In genomic region chr10:12814166-12814565, GRCh38 we compare ENCODE assay signal across 29 cellular contexts.
"Had no signal": no experiment of that assay in that cellular context is flagged by ENCODE, and none has a peak within 500 bp of the region (broad histone marks: within the 10 kb centered on the region; RNA-seq: fewer than 3 reads in every experiment).

No MANE protein-coding gene starts in this region.

- H3K27ac ChIP-seq: adrenal gland, body of pancreas, epithelial cell of prostate, esophagus squamous epithelium, gastroesophageal sphincter, VCaP had no signal

- H3K36me3 Mint-ChIP-seq: WTC11 had no signal

- H3K27ac Mint-ChIP-seq: activated CD4-positive, alpha-beta memory T cell treated with anti-CD3 and anti-CD28 coated beads, Interleukin-2, amount 10 ng/mL, durations not matched to agents 7 days and 5 days; activated CD4-positive, alpha-beta T cell treated with anti-CD3 and anti-CD28 coated beads, Interleukin-2, amount 10 ng/mL, durations not matched to agents 7 days and 5 days; activated naive CD4-positive, alpha-beta T cell treated with anti-CD3 and anti-CD28 coated beads for 36 hours; activated naive CD4-positive, alpha-beta T cell treated with anti-CD3 and anti-CD28 coated beads, Interleukin-2, amount 50 U/mL, for 24 hours; activated naive CD8-positive, alpha-beta T cell treated with anti-CD3 and anti-CD28 coated beads for 36 hours; activated naive CD8-positive, alpha-beta T cell treated with anti-CD3 and anti-CD28 coated beads, Interleukin-2, amount 50 U/mL, for 24 hours; activated T-helper 1 cell treated with anti-CD3 and anti-CD28 coated beads, Interleukin-12 subunit alpha, Interleukin-12 subunit beta, Interleukin-2, Interleukin-4 antibody, amounts not matched to agents 30 ng/mL and 10 ng/mL and 1 ng/mL, durations not matched to agents 14 hours and 24 hours and 36 hours; activated T-helper 2 cell treated with anti-CD3 and anti-CD28 coated beads, Interferon-gamma antibody, Interleukin-2, Interleukin-4, amounts not matched to agents 10 μg/mL and 5 μg/mL and 100 μg/mL, durations not matched to agents 14 hours and 24 hours and 36 hours; WTC11 had no signal

- H3K36me3 ChIP-seq: adrenal gland had no signal

- H3K4me3 ChIP-seq: adrenal gland, body of pancreas, esophagus squamous epithelium, gastroesophageal sphincter had no signal

- H3K27me3 Mint-ChIP-seq: activated CD4-positive, alpha-beta memory T cell treated with anti-CD3 and anti-CD28 coated beads, Interleukin-2, amount 10 ng/mL, durations not matched to agents 7 days and 5 days; activated CD4-positive, alpha-beta T cell treated with anti-CD3 and anti-CD28 coated beads, Interleukin-2, amount 10 ng/mL, durations not matched to agents 7 days and 5 days; activated naive CD4-positive, alpha-beta T cell treated with anti-CD3 and anti-CD28 coated beads, Interleukin-2, amount 50 U/mL, for 24 hours; activated naive CD8-positive, alpha-beta T cell treated with anti-CD3 and anti-CD28 coated beads for 36 hours; activated naive CD8-positive, alpha-beta T cell treated with anti-CD3 and anti-CD28 coated beads, Interleukin-2, amount 50 U/mL, for 24 hours had no signal

- ATAC-seq: activated naive CD8-positive, alpha-beta T cell treated with anti-CD3 and anti-CD28 coated beads, Interleukin-2, amount 50 U/mL, for 24 hours; activated T-cell treated with anti-CD3 and anti-CD28 coated beads, Interleukin-2, amount 50 U/mL, for 4 hours; body of pancreas; gastroesophageal sphincter; WTC11 had no signal

- H3K27me3 ChIP-seq: adrenal gland, body of pancreas, esophagus squamous epithelium, gastroesophageal sphincter had no signal

- H3K9me3 Mint-ChIP-seq: activated CD4-positive, alpha-beta memory T cell treated with anti-CD3 and anti-CD28 coated beads, Interleukin-2, amount 10 ng/mL, durations not matched to agents 7 days and 5 days; activated naive CD4-positive, alpha-beta T cell treated with anti-CD3 and anti-CD28 coated beads, Interleukin-2, amount 50 U/mL, for 24 hours; activated T-helper 1 cell treated with anti-CD3 and anti-CD28 coated beads, Interleukin-12 subunit alpha, Interleukin-12 subunit beta, Interleukin-2, Interleukin-4 antibody, amounts not matched to agents 30 ng/mL and 10 ng/mL and 1 ng/mL, durations not matched to agents 14 hours and 24 hours and 36 hours; activated T-helper 2 cell treated with anti-CD3 and anti-CD28 coated beads, Interferon-gamma antibody, Interleukin-2, Interleukin-4, amounts not matched to agents 10 μg/mL and 5 μg/mL and 100 μg/mL, durations not matched to agents 14 hours and 24 hours and 36 hours had no signal

- H3K4me3 Mint-ChIP-seq: activated CD4-positive, alpha-beta memory T cell treated with anti-CD3 and anti-CD28 coated beads, Interleukin-2, amount 10 ng/mL, durations not matched to agents 7 days and 5 days; activated CD4-positive, alpha-beta T cell treated with anti-CD3 and anti-CD28 coated beads, Interleukin-2, amount 10 ng/mL, durations not matched to agents 7 days and 5 days; activated naive CD4-positive, alpha-beta T cell treated with anti-CD3 and anti-CD28 coated beads for 36 hours; activated naive CD4-positive, alpha-beta T cell treated with anti-CD3 and anti-CD28 coated beads, Interleukin-2, amount 50 U/mL, for 24 hours; activated naive CD8-positive, alpha-beta T cell treated with anti-CD3 and anti-CD28 coated beads for 36 hours; activated naive CD8-positive, alpha-beta T cell treated with anti-CD3 and anti-CD28 coated beads, Interleukin-2, amount 50 U/mL, for 24 hours; activated T-cell treated with anti-CD3 and anti-CD28 coated beads, Interleukin-2, amount 50 U/mL, for 4 hours; activated T-helper 1 cell treated with anti-CD3 and anti-CD28 coated beads, Interleukin-12 subunit alpha, Interleukin-12 subunit beta, Interleukin-2, Interleukin-4 antibody, amounts not matched to agents 30 ng/mL and 10 ng/mL and 1 ng/mL, durations not matched to agents 14 hours and 24 hours and 36 hours; WTC11 had no signal

- H3K9me3 ChIP-seq: body of pancreas had no signal

- H3K4me1 ChIP-seq: adrenal gland, body of pancreas, esophagus squamous epithelium, gastroesophageal sphincter had no signal

- DNase-seq: activated CD4-positive, alpha-beta memory T cell treated with anti-CD3 and anti-CD28 coated beads, Interleukin-2, amount 10 ng/mL, durations not matched to agents 7 days and 5 days; activated CD4-positive, alpha-beta T cell treated with anti-CD3 and anti-CD28 coated beads for 1 hour; activated CD4-positive, alpha-beta T cell treated with anti-CD3 and anti-CD28 coated beads for 4 hours; activated CD4-positive, alpha-beta T cell treated with anti-CD3 and anti-CD28 coated beads, Interleukin-2, amount 10 ng/mL, durations not matched to agents 7 days and 5 days; activated CD4-positive, alpha-beta T cell treated with anti-CD3 and anti-CD28 coated beads, Interleukin-2, amount 50 U/mL, for 4 hours; activated CD8-positive, alpha-beta memory T cell treated with anti-CD3 and anti-CD28 coated beads, Interleukin-2, amount 50 U/mL, for 48 hours; activated effector memory CD4-positive, alpha-beta T cell treated with anti-CD3 and anti-CD28 coated beads, Interleukin-2, amount 50 U/mL, for 16 hours; activated naive CD4-positive, alpha-beta T cell treated with anti-CD3 and anti-CD28 coated beads for 36 hours; activated naive CD8-positive, alpha-beta T cell treated with anti-CD3 and anti-CD28 coated beads for 36 hours; activated naive CD8-positive, alpha-beta T cell treated with anti-CD3 and anti-CD28 coated beads, Interleukin-2, amount 50 U/mL, for 24 hours; activated T-cell treated with anti-CD3 and anti-CD28 coated beads for 4 hours; activated T-cell treated with anti-CD3 and anti-CD28 coated beads, Interleukin-2, amount 50 U/mL, for 4 hours; adrenal gland; amygdala; aorta; body of pancreas; caudate nucleus; cortex of kidney; dermis blood vessel endothelial cell; effector CD4-positive, alpha-beta T cell; esophagus squamous epithelium; foreskin melanocyte had no signal

- H3K4me1 Mint-ChIP-seq: activated CD4-positive, alpha-beta memory T cell treated with anti-CD3 and anti-CD28 coated beads, Interleukin-2, amount 10 ng/mL, durations not matched to agents 7 days and 5 days; activated CD4-positive, alpha-beta T cell treated with anti-CD3 and anti-CD28 coated beads, Interleukin-2, amount 10 ng/mL, durations not matched to agents 7 days and 5 days; activated naive CD4-positive, alpha-beta T cell treated with anti-CD3 and anti-CD28 coated beads, Interleukin-2, amount 50 U/mL, for 24 hours; activated naive CD8-positive, alpha-beta T cell treated with anti-CD3 and anti-CD28 coated beads for 36 hours; activated naive CD8-positive, alpha-beta T cell treated with anti-CD3 and anti-CD28 coated beads, Interleukin-2, amount 50 U/mL, for 24 hours had no signal
